Comparison of ENCODE assay signal across 21 cellular contexts in the genomic region with DNA sequence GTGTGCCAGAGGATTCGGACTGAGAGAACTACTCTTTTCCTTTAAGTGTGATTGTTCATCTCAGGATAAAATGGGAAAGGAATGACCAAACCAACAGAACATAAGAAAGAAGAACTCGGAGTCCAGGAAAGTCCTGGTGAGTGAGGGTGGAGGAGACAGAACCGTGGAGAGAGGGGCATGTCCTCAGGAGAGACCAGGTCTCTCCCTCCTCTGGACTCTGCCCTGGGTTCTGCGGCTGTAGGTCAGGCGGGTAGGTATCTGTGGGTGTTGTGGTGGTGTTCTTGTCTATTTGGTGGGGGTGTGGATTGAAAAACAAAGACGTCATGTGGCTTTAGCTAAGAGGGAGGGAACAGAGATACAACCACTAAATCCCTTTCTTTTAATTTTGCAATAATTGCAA.
"Had no signal": no experiment of that assay in that cellular context is flagged by ENCODE, and none has a peak within 500 bp of the region (broad histone marks: within the 10 kb centered on the region; RNA-seq: fewer than 3 reads in every experiment).

No MANE protein-coding gene starts in this region.

- H3K9me3 ChIP-seq: esophagus squamous epithelium, gastroesophageal sphincter, left ventricle myocardium inferior, psoas muscle, stomach, thoracic aorta, transverse colon had no signal

- ATAC-seq: effector memory CD8-positive, alpha-beta T cell; gastroesophageal sphincter; left cardiac atrium; psoas muscle; sciatic nerve had no signal

- H3K4me1 ChIP-seq: gastroesophageal sphincter, parathyroid adenoma, psoas muscle, transverse colon had no signal

- H3K36me3 ChIP-seq: esophagus squamous epithelium, gastroesophageal sphincter, left ventricle myocardium inferior, stomach, thoracic aorta, transverse colon had no signal

- H3K9ac ChIP-seq: parathyroid adenoma had no signal

- DNase-seq: effector memory CD8-positive, alpha-beta T cell; esophagus squamous epithelium; glutamatergic neuron; kidney; left cardiac atrium; left ventricle myocardium inferior; mesenchymal stem cell; midbrain; psoas muscle; retina; stimulated activated CD4-positive, alpha-beta T cell treated with anti-CD3 and anti-CD28 coated beads, Interleukin-12 subunit alpha, Interleukin-12 subunit beta, amount 100 ng/mL, for 4 hours; stimulated activated naive CD4-positive, alpha-beta T cell; stomach; substantia nigra; transverse colon had no signal

- H3K79me2 ChIP-seq: parathyroid adenoma had no signal

- FAIRE-seq: kidney had no signal

- H3K27me3 ChIP-seq: esophagus squamous epithelium, gastroesophageal sphincter, stomach, transverse colon had no signal

- H2AFZ ChIP-seq: parathyroid adenoma had no signal

- H3K4me3 ChIP-seq: esophagus squamous epithelium, gastroesophageal sphincter, left ventricle myocardium inferior, lung, psoas muscle, skin epidermis, stomach, thoracic aorta, transverse colon had no signal

- H3K27ac ChIP-seq: esophagus squamous epithelium, gastroesophageal sphincter, left ventricle myocardium inferior, parathyroid adenoma, psoas muscle, skin epidermis, stomach, thoracic aorta, transverse colon had no signal
